Comparison of ENCODE assay signal across 1 cellular context in genomic region chr9:136114606-136115005, GRCh38.
TF ChIP-seq lines count a peak whose summit lies in the region.

No MANE protein-coding gene starts in this region.

TF ChIP-seq in HCT116, 20 proteins besides CTCF, POLR2A, EP300 and RAD21:
- TF ChIP-seq ZBTB33 (IDR thresholded peaks at IDR 0.05; ENCODE audit: extremely low read depth, insufficient replicate concordance, low read length) = no peak
- TF ChIP-seq SRF (IDR thresholded peaks at IDR 0.05; ENCODE audit: low read depth) = no peak
- TF ChIP-seq EZH2phosphoT487 (IDR thresholded peaks at IDR 0.05; ENCODE audit: borderline replicate concordance) = no peak
- TF ChIP-seq SP1 (IDR thresholded peaks at IDR 0.05; ENCODE audit: low read depth) = no peak
- TF ChIP-seq ZFX (IDR thresholded peaks at IDR 0.05) = no peak
- TF ChIP-seq REST (IDR thresholded peaks at IDR 0.05; ENCODE audit: low read depth) = no peak
- TF ChIP-seq ELF1 (IDR thresholded peaks at IDR 0.05; ENCODE audit: borderline replicate concordance, low read depth) = no peak
- TF ChIP-seq JUND (IDR thresholded peaks at IDR 0.05) = no peak
- TF ChIP-seq CBX3 (IDR thresholded peaks at IDR 0.05; ENCODE audit: low read depth) = no peak
- TF ChIP-seq YY1 (IDR thresholded peaks at IDR 0.05; ENCODE audit: extremely low read depth, insufficient replicate concordance, low read depth, low read length) = no peak
- TF ChIP-seq EGR1 (IDR thresholded peaks at IDR 0.05; ENCODE audit: low read depth) = no peak
- no peak for TF ChIP-seq FOSL1 (IDR thresholded peaks at IDR 0.05; ENCODE audit: low read depth)
- TF ChIP-seq SIN3A (IDR thresholded peaks at IDR 0.05; ENCODE audit: low read depth) = no peak
- TF ChIP-seq MAX (IDR thresholded peaks at IDR 0.05) = no peak
- TF ChIP-seq POLR2AphosphoS5 (IDR thresholded peaks at IDR 0.05; ENCODE audit: low read depth, low read length) = no peak
- no peak for TF ChIP-seq EZH2 (IDR thresholded peaks at IDR 0.05)
- TF ChIP-seq CEBPB (IDR thresholded peaks at IDR 0.05; ENCODE audit: low read depth) = no peak
- no peak for TF ChIP-seq TCF7L2 (IDR thresholded peaks at IDR 0.05; ENCODE audit: borderline replicate concordance, extremely low read depth, insufficient read depth, insufficient read length)
- TF ChIP-seq ATF3 (IDR thresholded peaks at IDR 0.05) = no peak
- no peak for TF ChIP-seq ZNF274 (IDR thresholded peaks at IDR 0.05; ENCODE audit: low read depth, low read length)
